Comparison of ENCODE assay signal across 16 cellular contexts in genomic region chr2:205496370-205496769, GRCh38.
A peak's percentile ranks its signal among the peaks of the same experiment; 100 is the strongest.
DNase-seq lines count a peak whose midpoint lies in the region; TF ChIP-seq lines count a peak whose summit lies in the region.
"Had no signal": no experiment of that assay in that cellular context is flagged by ENCODE, and none has a peak within 500 bp of the region (broad histone marks: within the 10 kb centered on the region; RNA-seq: fewer than 3 reads in every experiment).

No MANE protein-coding gene starts in this region.

- H3K27me3 Mint-ChIP-seq in type B pancreatic cell, result no peaks in the 10 kb centered on the region

- H3K9ac ChIP-seq in HUES64 (ENCODE audit: low read depth, low read length), result peak overlapping the region; percentile 1; the same call in 1 of the 2 replicates

- DNase-seq in EL (peak; percentile 8), fibroblast of mammary gland (ENCODE audit: low read depth) (no peak), type B pancreatic cell (ENCODE audit: extremely low spot score, unreplicated experiment) (no peak), GM10266 (ENCODE audit: extremely low spot score) (no peak), testis (no peak), occipital lobe (lab: John Stamatoyannopoulos, UW) (no peak)
- DNase-seq: COR-L47, NCI-H1436, NCI-H2081 treated with DMSO at 0.1 percent for 48 hours, NCI-H524 treated with DMSO at 0.1 percent for 48 hours, OCI-M1, RPMI8226 had no signal

- no peak overlapping the region for H3K4me3 Mint-ChIP-seq in type B pancreatic cell
- H3K4me3 Mint-ChIP-seq: CD14-positive monocyte had no signal

- TF ChIP-seq POLR2A in testis (IDR thresholded peaks at IDR 0.05), result no peak

- peaks cover 4% of the 10 kb centered on the region for H3K36me3 Mint-ChIP-seq in type B pancreatic cell
- H3K36me3 Mint-ChIP-seq: CD14-positive monocyte had no signal

- no peak overlapping the region for H3K27ac Mint-ChIP-seq in type B pancreatic cell
- H3K27ac Mint-ChIP-seq: CD14-positive monocyte had no signal

- no peaks in the 10 kb centered on the region for H3K9me3 ChIP-seq in HUES64 (ENCODE audit: insufficient read depth, low read depth, low read length)
- H3K9me3 ChIP-seq in testis, result no peaks in the 10 kb centered on the region

- H3K4me1 Mint-ChIP-seq in type B pancreatic cell (ENCODE audit: unreplicated experiment), result peaks cover 6% of the 10 kb centered on the region

- intact Hi-C loops in testis (cut with DNase I; ENCODE audit: low total_unique reads), result no loop called here

- peaks cover 21% of the 10 kb centered on the region for H3K4me1 ChIP-seq in HUES64 (ENCODE audit: insufficient read depth, low read length)
- no peaks in the 10 kb centered on the region for H3K4me1 ChIP-seq in testis

- H3K27ac ChIP-seq in HUES64 (ENCODE audit: low read depth, low read length) (no peak overlapping the region), testis (no peak overlapping the region)

- H3K36me3 ChIP-seq in HUES64 (ENCODE audit: insufficient read depth, low read length), result no peaks in the 10 kb centered on the region
- no peaks in the 10 kb centered on the region for H3K36me3 ChIP-seq in testis (ENCODE audit: low read depth, missing control alignments)

- 100% methylated on average over 1 of the region's 1 CpG for WGBS in HUES64
- 64 to 69% methylated on average over 1 of the region's 1 CpG for WGBS in testis, 2 donors

- no peaks in the 10 kb centered on the region for H3K9me3 Mint-ChIP-seq in type B pancreatic cell

- H3K27me3 ChIP-seq in HUES64 (ENCODE audit: insufficient read depth, low read length), result no peaks in the 10 kb centered on the region
- no peaks in the 10 kb centered on the region for H3K27me3 ChIP-seq in testis

- TF ChIP-seq CTCF in fibroblast of mammary gland (conservative IDR thresholded peaks at IDR 0.05; ENCODE audit: control insufficient read depth, insufficient read depth, low read depth, low read length), result peak; percentile 6
- peak; percentile 36 for TF ChIP-seq CTCF in type B pancreatic cell (conservative IDR thresholded peaks at IDR 0.05)
- no peak for TF ChIP-seq CTCF in GM10266 (IDR thresholded peaks at IDR 0.05; ENCODE audit: control insufficient read depth, insufficient read depth, low read depth, missing control alignments)
- TF ChIP-seq CTCF in testis (IDR thresholded peaks at IDR 0.05), result no peak

- H3K4me3 ChIP-seq in HUES64 (ENCODE audit: low read length), result no peak overlapping the region
- H3K4me3 ChIP-seq in fibroblast of mammary gland (ENCODE audit: control insufficient read depth, low read depth, low read length), result no peak overlapping the region
- H3K4me3 ChIP-seq in testis, result no peak overlapping the region
- H3K4me3 ChIP-seq: GM12878, K562 had no signal

Comparison
In these comparisons a context has a peak if more than half of its experiments do, and no peak if none do; other contexts are left out.
1. CTCF ChIP-seq: peak in fibroblast of mammary gland (single experiment) and type B pancreatic cell (single experiment); none in GM10266 (single experiment) and testis (0 of 3).